8 cellular contexts compared by ENCODE assay signal in genomic region chr4:41215969-41216293, GRCh38. TPM values are rescaled to one million over a fixed set of nuclear protein-coding genes. Genes with fewer than 3 reads are reported as not detected.
DNase-seq lines count a peak whose midpoint lies in the region; ATAC-seq and TF ChIP-seq lines count a peak whose summit lies in the region.

No MANE protein-coding gene starts in this region.

- H3K4me1 ChIP-seq in SJSA1 (replicated peaks) (peaks cover 12% of the 10 kb centered on the region), gastrocnemius medialis (peaks cover 19 to 36% of the 10 kb centered on the region in 2 donors)

- H3K27ac ChIP-seq in SJSA1 (no peak overlapping the region), gastrocnemius medialis (peak overlapping the region; percentile 72 to 89 (median 78))

- H3K27me3 ChIP-seq in SJSA1 (replicated peaks) = no peaks in the 10 kb centered on the region
- H3K27me3 ChIP-seq in gastrocnemius medialis = no peaks in the 10 kb centered on the region

- H3K9me3 ChIP-seq in SJSA1 (replicated peaks) = no peaks in the 10 kb centered on the region
- no peaks in the 10 kb centered on the region for H3K9me3 ChIP-seq in gastrocnemius medialis

- ATAC-seq in gastrocnemius medialis = no peak
- ATAC-seq in HG03108 (IDR thresholded peaks at IDR 0.05; ENCODE audit: unreplicated experiment) = no peak
- ATAC-seq in GM21619 (IDR thresholded peaks at IDR 0.05; ENCODE audit: unreplicated experiment) = no peak

- in situ Hi-C loops in GM13977 (cut with MboI; ENCODE audit: low pct_unique_long_range_greater_than_20kb, low sequenced_read_pairs, unreplicated experiment) (loop anchor here (10.0 to 25.0 kb wide), 2 partner anchors 241 to 479 kb away; partner anchors contain the start of gene NSUN7), gastrocnemius medialis (cut with MboI; ENCODE audit: low sequenced_read_pairs in 4 of 4) (loop anchor here (5.0 to 10.0 kb wide), 4 partner anchors 239 to 294 kb away; no protein-coding TSS in a partner anchor)

- no peak for TF ChIP-seq POLR2A in gastrocnemius medialis (IDR thresholded peaks at IDR 0.05)

- intact Hi-C loops in gastrocnemius medialis (cut with DNase I; ENCODE audit: low total_unique reads) = loop anchor here (2.0 to 5.0 kb wide), 4 partner anchors 41 to 375 kb away; no protein-coding TSS in a partner anchor

- H3K36me3 ChIP-seq in SJSA1 = no peaks in the 10 kb centered on the region
- H3K36me3 ChIP-seq in gastrocnemius medialis = no peaks in the 10 kb centered on the region

- DNase-seq in GM13977 (ENCODE audit: low spot score) (peak; percentile 27), SJSA1 (ENCODE audit: low read depth in 1 of 2, low spot score in 2 of 2) (peak in 1 of 2 experiments; percentile 13), fibroblast of the aortic adventitia (ENCODE audit: low read depth) (no peak), gastrocnemius medialis (no peak), RPMI8226 (no peak), SHP77 (lab: John Stamatoyannopoulos, UW) (no peak)

- TF ChIP-seq CTCF in GM13977 (IDR thresholded peaks at IDR 0.05; ENCODE audit: extremely low read depth, insufficient read depth, missing control alignments) (no peak), fibroblast of the aortic adventitia (IDR thresholded peaks at IDR 0.05; ENCODE audit: insufficient read depth, low read length) (no peak), gastrocnemius medialis (IDR thresholded peaks at IDR 0.05 in 4 of 5, conservative IDR thresholded peaks at IDR 0.05 in 1 of 5) (no peak)

- H3K4me3 ChIP-seq in SJSA1 (peak overlapping the region; percentile 61), fibroblast of the aortic adventitia (ENCODE audit: low read depth, low read length) (peak overlapping the region; percentile 72), gastrocnemius medialis (peak overlapping the region; percentile 60 to 81 (median 66))

RNA-seq across cellular contexts. Expression of gene APBB2, which starts 1.6 kb away (rescaled TPM):
- 12.9 and 13.1 TPM in 2 replicates for total RNA-seq in SJSA1 (2014; rRNA removed; shearing (Covaris generic))
- total RNA-seq in fibroblast of the aortic adventitia (ENCODE audit: low replicate concordance) (41.5 and 75.8 TPM in 2 replicates), gastrocnemius medialis (10 to 100 TPM; 14.3 to 20.5 (median 14.5) TPM)

RNA-seq across cellular contexts. Expression of gene UCHL1, which starts 40.8 kb away (rescaled TPM):
- total RNA-seq in SJSA1 (2014; rRNA removed; shearing (Covaris generic)) = 32.8 and 37.7 TPM in 2 replicates
- total RNA-seq in fibroblast of the aortic adventitia (ENCODE audit: low replicate concordance) (765 and 2,143 TPM in 2 replicates), gastrocnemius medialis (100 to 1,000 TPM in 2 of 4 donors, 10 to 100 TPM in 2; 24.8 to 176 (median 71.0) TPM)
